Comparison of ENCODE assay signal across 2 cellular contexts in genomic region chr6:25427549-25427948, GRCh38.
A peak's percentile ranks its signal among the peaks of the same experiment; 100 is the strongest.
TF ChIP-seq lines count a peak whose summit lies in the region.

No MANE protein-coding gene starts in this region.

TF ChIP-seq in HEK293, 187 proteins besides CTCF, POLR2A, EP300 and RAD21:
- TF ChIP-seq, protein P1, sequence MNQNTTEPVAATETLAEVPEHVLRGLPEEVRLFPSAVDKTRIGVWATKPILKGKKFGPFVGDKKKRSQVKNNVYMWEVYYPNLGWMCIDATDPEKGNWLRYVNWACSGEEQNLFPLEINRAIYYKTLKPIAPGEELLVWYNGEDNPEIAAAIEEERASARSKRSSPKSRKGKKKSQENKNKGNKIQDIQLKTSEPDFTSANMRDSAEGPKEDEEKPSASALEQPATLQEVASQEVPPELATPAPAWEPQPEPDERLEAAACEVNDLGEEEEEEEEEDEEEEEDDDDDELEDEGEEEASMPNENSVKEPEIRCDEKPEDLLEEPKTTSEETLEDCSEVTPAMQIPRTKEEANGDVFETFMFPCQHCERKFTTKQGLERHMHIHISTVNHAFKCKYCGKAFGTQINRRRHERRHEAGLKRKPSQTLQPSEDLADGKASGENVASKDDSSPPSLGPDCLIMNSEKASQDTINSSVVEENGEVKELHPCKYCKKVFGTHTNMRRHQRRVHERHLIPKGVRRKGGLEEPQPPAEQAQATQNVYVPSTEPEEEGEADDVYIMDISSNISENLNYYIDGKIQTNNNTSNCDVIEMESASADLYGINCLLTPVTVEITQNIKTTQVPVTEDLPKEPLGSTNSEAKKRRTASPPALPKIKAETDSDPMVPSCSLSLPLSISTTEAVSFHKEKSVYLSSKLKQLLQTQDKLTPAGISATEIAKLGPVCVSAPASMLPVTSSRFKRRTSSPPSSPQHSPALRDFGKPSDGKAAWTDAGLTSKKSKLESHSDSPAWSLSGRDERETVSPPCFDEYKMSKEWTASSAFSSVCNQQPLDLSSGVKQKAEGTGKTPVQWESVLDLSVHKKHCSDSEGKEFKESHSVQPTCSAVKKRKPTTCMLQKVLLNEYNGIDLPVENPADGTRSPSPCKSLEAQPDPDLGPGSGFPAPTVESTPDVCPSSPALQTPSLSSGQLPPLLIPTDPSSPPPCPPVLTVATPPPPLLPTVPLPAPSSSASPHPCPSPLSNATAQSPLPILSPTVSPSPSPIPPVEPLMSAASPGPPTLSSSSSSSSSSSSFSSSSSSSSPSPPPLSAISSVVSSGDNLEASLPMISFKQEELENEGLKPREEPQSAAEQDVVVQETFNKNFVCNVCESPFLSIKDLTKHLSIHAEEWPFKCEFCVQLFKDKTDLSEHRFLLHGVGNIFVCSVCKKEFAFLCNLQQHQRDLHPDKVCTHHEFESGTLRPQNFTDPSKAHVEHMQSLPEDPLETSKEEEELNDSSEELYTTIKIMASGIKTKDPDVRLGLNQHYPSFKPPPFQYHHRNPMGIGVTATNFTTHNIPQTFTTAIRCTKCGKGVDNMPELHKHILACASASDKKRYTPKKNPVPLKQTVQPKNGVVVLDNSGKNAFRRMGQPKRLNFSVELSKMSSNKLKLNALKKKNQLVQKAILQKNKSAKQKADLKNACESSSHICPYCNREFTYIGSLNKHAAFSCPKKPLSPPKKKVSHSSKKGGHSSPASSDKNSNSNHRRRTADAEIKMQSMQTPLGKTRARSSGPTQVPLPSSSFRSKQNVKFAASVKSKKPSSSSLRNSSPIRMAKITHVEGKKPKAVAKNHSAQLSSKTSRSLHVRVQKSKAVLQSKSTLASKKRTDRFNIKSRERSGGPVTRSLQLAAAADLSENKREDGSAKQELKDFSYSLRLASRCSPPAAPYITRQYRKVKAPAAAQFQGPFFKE (tag by site-specific recombination; IDR thresholded peaks at IDR 0.05; ENCODE audit: borderline replicate concordance) = no peak
- TF ChIP-seq ZNF530 (tag by site-specific recombination; IDR thresholded peaks at IDR 0.05; ENCODE audit: low read depth) (no peak), KLF7 (tag by site-specific recombination; IDR thresholded peaks at IDR 0.05; ENCODE audit: borderline replicate concordance) (no peak), ZBTB8A (tag by site-specific recombination; IDR thresholded peaks at IDR 0.05) (no peak), SCRT2 (tag by site-specific recombination; IDR thresholded peaks at IDR 0.05) (peak; percentile 67), GLI2 (tag by site-specific recombination; IDR thresholded peaks at IDR 0.05; ENCODE audit: borderline replicate concordance, low read depth) (no peak), ZNF394 (tag by site-specific recombination; IDR thresholded peaks at IDR 0.05; ENCODE audit: borderline replicate concordance) (no peak), ZNF184 (tag by site-specific recombination; IDR thresholded peaks at IDR 0.05) (no peak), KLF10 (tag by site-specific recombination; IDR thresholded peaks at IDR 0.05) (no peak), WT1 (tag by site-specific recombination; IDR thresholded peaks at IDR 0.05) (no peak), EGR2 (tag by site-specific recombination; IDR thresholded peaks at IDR 0.05; ENCODE audit: low read depth) (no peak), BCL11A (tag by site-specific recombination; IDR thresholded peaks at IDR 0.05; ENCODE audit: low read depth) (no peak), ZNF549 (tag by site-specific recombination; IDR thresholded peaks at IDR 0.05) (no peak), PRDM4 (tag by site-specific recombination; IDR thresholded peaks at IDR 0.05) (no peak), SCRT1 (tag by site-specific recombination; IDR thresholded peaks at IDR 0.05; ENCODE audit: borderline replicate concordance) (peak; percentile 62; the same call in 1 of the 2 replicates), ZNF510 (tag by site-specific recombination; IDR thresholded peaks at IDR 0.05; ENCODE audit: insufficient replicate concordance) (no peak), ZNF426 (tag by site-specific recombination; IDR thresholded peaks at IDR 0.05) (no peak), GLIS1 (tag by site-specific recombination; IDR thresholded peaks at IDR 0.05) (no peak), ZNF10 (tag by site-specific recombination; IDR thresholded peaks at IDR 0.05) (no peak)
- TF ChIP-seq, protein P2, sequence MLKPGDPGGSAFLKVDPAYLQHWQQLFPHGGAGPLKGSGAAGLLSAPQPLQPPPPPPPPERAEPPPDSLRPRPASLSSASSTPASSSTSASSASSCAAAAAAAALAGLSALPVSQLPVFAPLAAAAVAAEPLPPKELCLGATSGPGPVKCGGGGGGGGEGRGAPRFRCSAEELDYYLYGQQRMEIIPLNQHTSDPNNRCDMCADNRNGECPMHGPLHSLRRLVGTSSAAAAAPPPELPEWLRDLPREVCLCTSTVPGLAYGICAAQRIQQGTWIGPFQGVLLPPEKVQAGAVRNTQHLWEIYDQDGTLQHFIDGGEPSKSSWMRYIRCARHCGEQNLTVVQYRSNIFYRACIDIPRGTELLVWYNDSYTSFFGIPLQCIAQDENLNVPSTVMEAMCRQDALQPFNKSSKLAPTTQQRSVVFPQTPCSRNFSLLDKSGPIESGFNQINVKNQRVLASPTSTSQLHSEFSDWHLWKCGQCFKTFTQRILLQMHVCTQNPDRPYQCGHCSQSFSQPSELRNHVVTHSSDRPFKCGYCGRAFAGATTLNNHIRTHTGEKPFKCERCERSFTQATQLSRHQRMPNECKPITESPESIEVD (tag by site-specific recombination; IDR thresholded peaks at IDR 0.05) = 0 out of 2 replicates have a peak, but pooled peaks have one; percentile 32

TF ChIP-seq in GM12878, 131 proteins besides CTCF, POLR2A, EP300 and RAD21 (continued from another document):
- TF ChIP-seq TAF1 (IDR thresholded peaks at IDR 0.05; ENCODE audit: borderline replicate concordance, low read depth, low read length) = no peak
- no peak for TF ChIP-seq E2F4 (IDR thresholded peaks at IDR 0.05; ENCODE audit: low read depth, low read length)
- TF ChIP-seq MTA3 (IDR thresholded peaks at IDR 0.05; ENCODE audit: borderline replicate concordance, low read length) = no peak
